Comparison of ENCODE assay signal across 24 cellular contexts in the genomic region with DNA sequence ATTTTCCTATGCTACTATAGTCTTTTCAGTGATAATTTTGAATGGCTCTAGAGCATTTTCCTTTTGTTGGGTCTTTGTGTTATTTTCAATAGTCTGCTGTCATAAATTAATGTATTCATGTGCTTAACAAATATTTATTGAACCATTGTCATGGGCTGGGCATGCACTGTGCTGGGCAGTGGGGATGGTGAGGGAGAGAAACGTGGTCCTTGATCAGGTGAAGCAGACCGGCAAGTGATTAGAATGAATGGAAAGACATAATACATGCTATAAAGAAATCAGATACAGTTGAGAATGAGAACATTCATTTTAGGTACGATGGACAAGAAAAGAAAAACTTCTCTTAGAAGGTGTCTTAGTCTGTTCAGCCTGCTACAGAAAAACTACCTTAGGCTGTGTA.
"Had no signal": no experiment of that assay in that cellular context is flagged by ENCODE, and none has a peak within 500 bp of the region (broad histone marks: within the 10 kb centered on the region; RNA-seq: fewer than 3 reads in every experiment).

No MANE protein-coding gene starts in this region.

- H3K36me3 ChIP-seq: neural progenitor cell, ovary, right lobe of liver, sigmoid colon, stomach, thoracic aorta, thyroid gland, tibial nerve, upper lobe of right lung, uterus had no signal

- H3K9me3 ChIP-seq: ovary, psoas muscle, right lobe of liver, sigmoid colon, stomach, thoracic aorta, thyroid gland, tibial nerve, upper lobe of right lung, uterus had no signal

- DNase-seq: natural killer cell; occipital lobe; ovary; posterior cingulate gyrus; psoas muscle; right cardiac atrium; right lobe of liver; sigmoid colon; small intestine; stimulated activated CD4-positive, alpha-beta T cell treated with anti-CD3 and anti-CD28 coated beads, Interleukin-15, amount 100 ng/mL, for 24 hours; stimulated activated CD4-positive, alpha-beta T cell treated with anti-CD3 and anti-CD28 coated beads, Interleukin-2, amount 100 ng/mL, for 24 hours; stimulated activated CD4-positive, alpha-beta T cell treated with anti-CD3 and anti-CD28 coated beads, Interleukin-2, amount 100 ng/mL, for 48 hours; stimulated activated CD4-positive, alpha-beta T cell treated with anti-CD3 and anti-CD28 coated beads, Interleukin-4, amount 100 ng/mL, for 24 hours; stimulated activated naive B cell treated with anti-CD40 and anti-IgM and Interleukin-4, amounts not matched to agents 10 μg/mL and 1 μg/mL and 100 μg/mL, for 72 hours; stimulated activated naive CD4-positive, alpha-beta T cell treated with Interleukin-2 at 50 U/mL for 16 hours; stomach; thyroid gland; upper lobe of right lung; uterus had no signal

- ATAC-seq: natural killer cell; psoas muscle; right cardiac atrium; right lobe of liver; stimulated activated effector memory CD8-positive, alpha-beta T cell treated with anti-CD3 and anti-CD28 coated beads, Interleukin-12 subunit alpha, Interleukin-12 subunit beta, amount 100 ng/mL, for 72 hours; stimulated activated naive B cell treated with anti-CD40 and anti-IgM and Interleukin-4, amounts not matched to agents 10 μg/mL and 1 μg/mL and 100 μg/mL, for 72 hours; upper lobe of right lung had no signal

- H3K27ac ChIP-seq: neural progenitor cell, ovary, parathyroid adenoma, psoas muscle, right lobe of liver, sigmoid colon, stomach, thoracic aorta, thyroid gland, tibial nerve, upper lobe of right lung, uterus had no signal

- H3K4me1 ChIP-seq: neural progenitor cell, parathyroid adenoma, psoas muscle, right lobe of liver, sigmoid colon, stomach, thyroid gland, tibial nerve, upper lobe of right lung, uterus had no signal

- H3K4me3 ChIP-seq: neural progenitor cell, ovary, psoas muscle, right lobe of liver, sigmoid colon, stomach, thoracic aorta, thyroid gland, tibial nerve, upper lobe of right lung, uterus had no signal

- FAIRE-seq: small intestine had no signal
